ENCODE assay signal across 10 cellular contexts in genomic region chr3:143135150-143135549, GRCh38. TPM values are rescaled to one million over a fixed set of nuclear protein-coding genes. Genes with fewer than 3 reads are reported as not detected.
DNase-seq lines count a peak whose midpoint lies in the region; ATAC-seq and TF ChIP-seq lines count a peak whose summit lies in the region.
"Had no signal": no experiment of that assay in that cellular context is flagged by ENCODE, and none has a peak within 500 bp of the region (broad histone marks: within the 10 kb centered on the region; RNA-seq: fewer than 3 reads in every experiment).

No MANE protein-coding gene starts in this region.

- peaks cover 28% of the 10 kb centered on the region for H3K4me1 Mint-ChIP-seq in chondrocyte (ENCODE audit: low read depth)
- H3K4me1 Mint-ChIP-seq in activated T-cell treated with anti-CD3 and anti-CD28 coated beads, Interleukin-2, amount 50 U/mL, for 72 hours (ENCODE audit: low read depth) = peaks cover 17% of the 10 kb centered on the region
- H3K4me1 Mint-ChIP-seq in activated naive CD8-positive, alpha-beta T cell treated with anti-CD3 and anti-CD28 coated beads for 36 hours = peaks cover 36% of the 10 kb centered on the region

- no peak overlapping the region for H3K4me3 Mint-ChIP-seq in chondrocyte (ENCODE audit: unreplicated experiment)
- no peak overlapping the region for H3K4me3 Mint-ChIP-seq in activated T-cell treated with anti-CD3 and anti-CD28 coated beads, Interleukin-2, amount 50 U/mL, for 72 hours
- no peak overlapping the region for H3K4me3 Mint-ChIP-seq in activated naive CD8-positive, alpha-beta T cell treated with anti-CD3 and anti-CD28 coated beads for 36 hours

- peak overlapping the region; percentile 53 for H3K27ac Mint-ChIP-seq in chondrocyte (ENCODE audit: unreplicated experiment)
- H3K27ac Mint-ChIP-seq in activated T-cell treated with anti-CD3 and anti-CD28 coated beads, Interleukin-2, amount 50 U/mL, for 72 hours = no peak overlapping the region
- H3K27ac Mint-ChIP-seq in activated naive CD8-positive, alpha-beta T cell treated with anti-CD3 and anti-CD28 coated beads for 36 hours = no peak overlapping the region

- no peaks in the 10 kb centered on the region for H3K27me3 Mint-ChIP-seq in chondrocyte (ENCODE audit: low read depth)
- no peaks in the 10 kb centered on the region for H3K27me3 Mint-ChIP-seq in activated T-cell treated with anti-CD3 and anti-CD28 coated beads, Interleukin-2, amount 50 U/mL, for 72 hours (ENCODE audit: low read depth)
- H3K27me3 Mint-ChIP-seq in activated naive CD8-positive, alpha-beta T cell treated with anti-CD3 and anti-CD28 coated beads for 36 hours = no peaks in the 10 kb centered on the region

- no peak for ATAC-seq in GM18868 (IDR thresholded peaks at IDR 0.05; ENCODE audit: unreplicated experiment)
- no peak for ATAC-seq in activated T-cell treated with anti-CD3 and anti-CD28 coated beads, Interleukin-2, amount 50 U/mL, for 72 hours (replicated peaks in 1 of 2)

- TF ChIP-seq CTCF in chondrocyte (IDR thresholded peaks at IDR 0.05) = peak; percentile 74

- no peaks in the 10 kb centered on the region for H3K9me3 Mint-ChIP-seq in chondrocyte (ENCODE audit: low read depth)
- peaks cover 0 to 2% of the 10 kb centered on the region in 2 donors for H3K9me3 Mint-ChIP-seq in activated T-cell treated with anti-CD3 and anti-CD28 coated beads, Interleukin-2, amount 50 U/mL, for 72 hours
- no peaks in the 10 kb centered on the region for H3K9me3 Mint-ChIP-seq in activated naive CD8-positive, alpha-beta T cell treated with anti-CD3 and anti-CD28 coated beads for 36 hours

- peaks cover 3% of the 10 kb centered on the region for H3K36me3 Mint-ChIP-seq in chondrocyte (ENCODE audit: low read depth)
- H3K36me3 Mint-ChIP-seq in activated T-cell treated with anti-CD3 and anti-CD28 coated beads, Interleukin-2, amount 50 U/mL, for 72 hours (ENCODE audit: insufficient read depth in 2 of 2) = no peaks in the 10 kb centered on the region
- peaks cover 1% of the 10 kb centered on the region for H3K36me3 Mint-ChIP-seq in activated naive CD8-positive, alpha-beta T cell treated with anti-CD3 and anti-CD28 coated beads for 36 hours

- DNase-seq in GM04503 (ENCODE audit: low read depth) = peak; percentile 87
- peak; percentile 46 for DNase-seq in NCI-H526 treated with DMSO at 0.1 percent for 48 hours (lab: John Stamatoyannopoulos, UW)
- DNase-seq in chondrocyte (ENCODE audit: low spot score) = no peak
- DNase-seq in non-pigmented ciliary epithelial cell (ENCODE audit: low read depth) = peak; percentile 90
- no peak for DNase-seq in activated T-cell treated with anti-CD3 and anti-CD28 coated beads, Interleukin-2, amount 50 U/mL, for 72 hours
- no peak for DNase-seq in activated T-cell treated with anti-CD3 and anti-CD28 coated beads for 4 hours
- no peak for DNase-seq in activated naive CD8-positive, alpha-beta T cell treated with anti-CD3 and anti-CD28 coated beads for 36 hours
- DNase-seq: activated CD8-positive, alpha-beta memory T cell treated with anti-CD3 and anti-CD28 coated beads, Interleukin-2, amount 50 U/mL, for 48 hours; NCI-H1436 treated with DMSO at 0.1 percent for 48 hours had no signal

RNA-seq across cellular contexts. Expression of gene CHST2, which starts 15.6 kb away (rescaled TPM):
- 8.7 to 23.1 TPM (median 23.1 TPM) in 3 replicates for total RNA-seq in chondrocyte
- total RNA-seq in activated T-cell treated with anti-CD3 and anti-CD28 coated beads, Interleukin-2, amount 50 U/mL, for 72 hours = 1 to 10 TPM; 5.3 to 5.6 TPM
- total RNA-seq in activated naive CD8-positive, alpha-beta T cell treated with anti-CD3 and anti-CD28 coated beads for 36 hours = 10 to 100 TPM; 12.0 to 13.2 TPM

Comparison
In these comparisons a context has a peak if more than half of its experiments do, and no peak if none do; other contexts are left out.
1. DNase-seq: peak in GM04503 (single experiment), NCI-H526 treated with DMSO at 0.1 percent for 48 hours (single experiment) and non-pigmented ciliary epithelial cell (single experiment); none in chondrocyte (single experiment), activated T-cell treated with anti-CD3 and anti-CD28 coated beads, Interleukin-2, amount 50 U/mL, for 72 hours (0 of 2), activated T-cell treated with anti-CD3 and anti-CD28 coated beads for 4 hours (single experiment) and activated naive CD8-positive, alpha-beta T cell treated with anti-CD3 and anti-CD28 coated beads for 36 hours (single experiment).